8 cellular contexts compared by ENCODE assay signal in genomic region chrX:154397888-154398667, GRCh38. TPM values are rescaled to one million over a fixed set of nuclear protein-coding genes. Genes with fewer than 3 reads are reported as not detected.
A peak's percentile ranks its signal among the peaks of the same experiment; 100 is the strongest.
DNase-seq lines count a peak whose midpoint lies in the region; ATAC-seq lines count a peak whose summit lies in the region.

Gene RPL10 (plus strand): TSS chrX:154398377. CDS start chrX:154398520, 143 bp downstream.

- DNase-seq in CD1c-positive myeloid dendritic cell (ENCODE audit: extremely low spot score) (peak; percentile 95), NCI-H82 (lab: John Stamatoyannopoulos, UW) (peak; percentile 99), left lobe of liver (ENCODE audit: low spot score) (peak; percentile 94)
- DNase-seq in activated CD4-positive, alpha-beta T cell treated with anti-CD3 and anti-CD28 coated beads, Interleukin-2, amount 50 U/mL, for 4 hours, result peak; percentile 80 to 83
- DNase-seq in stimulated activated CD4-positive, alpha-beta T cell treated with anti-CD3 and anti-CD28 coated beads, Interleukin-2, amount 100 ng/mL, for 24 hours, result peak; percentile 87 to 88

- H3K4me1 Mint-ChIP-seq in dendritic cell treated with granulocyte-macrophage colony-stimulating factor and Interleukin-4, amounts not matched to agents 40 ng/mL and 50 ng/mL, for 4 days (ENCODE audit: low read depth), result peaks cover 12% of the 10 kb centered on the region

- no peaks in the 10 kb centered on the region for H3K27me3 Mint-ChIP-seq in dendritic cell treated with granulocyte-macrophage colony-stimulating factor and Interleukin-4, amounts not matched to agents 40 ng/mL and 50 ng/mL, for 4 days

- ATAC-seq in GM19438 (IDR thresholded peaks at IDR 0.05; ENCODE audit: low read depth, unreplicated experiment) (peak; percentile 67), HG03571 (IDR thresholded peaks at IDR 0.05; ENCODE audit: unreplicated experiment) (peak; percentile 72), left lobe of liver (peak; percentile 77)

- H3K9me3 Mint-ChIP-seq in dendritic cell treated with granulocyte-macrophage colony-stimulating factor and Interleukin-4, amounts not matched to agents 40 ng/mL and 50 ng/mL, for 4 days, result no peaks in the 10 kb centered on the region

- H3K4me3 Mint-ChIP-seq in dendritic cell treated with granulocyte-macrophage colony-stimulating factor and Interleukin-4, amounts not matched to agents 40 ng/mL and 50 ng/mL, for 4 days, result peak within 1 kb of the TSS; percentile 91

- peaks cover 53% of the 10 kb centered on the region for H3K36me3 Mint-ChIP-seq in dendritic cell treated with granulocyte-macrophage colony-stimulating factor and Interleukin-4, amounts not matched to agents 40 ng/mL and 50 ng/mL, for 4 days (ENCODE audit: low read depth)

- H3K27ac Mint-ChIP-seq in dendritic cell treated with granulocyte-macrophage colony-stimulating factor and Interleukin-4, amounts not matched to agents 40 ng/mL and 50 ng/mL, for 4 days, result peak within 1 kb of the TSS; percentile 99

- intact Hi-C loops in dendritic cell treated with granulocyte-macrophage colony-stimulating factor and Interleukin-4, amounts not matched to agents 40 ng/mL and 50 ng/mL, for 4 days (cut with micrococcal nuclease), result no loop called here

RNA-seq across cellular contexts. Expression of gene RPL10, which starts in this region (rescaled TPM):
- total RNA-seq in left lobe of liver, result 1,085 TPM

Comparison
In these comparisons a context has a peak if more than half of its experiments do, and no peak if none do; other contexts are left out.
1. Peak in every context shown above with its lines: DNase-seq and ATAC-seq.